Comparison of ENCODE assay signal across 20 cellular contexts in the genomic region with DNA sequence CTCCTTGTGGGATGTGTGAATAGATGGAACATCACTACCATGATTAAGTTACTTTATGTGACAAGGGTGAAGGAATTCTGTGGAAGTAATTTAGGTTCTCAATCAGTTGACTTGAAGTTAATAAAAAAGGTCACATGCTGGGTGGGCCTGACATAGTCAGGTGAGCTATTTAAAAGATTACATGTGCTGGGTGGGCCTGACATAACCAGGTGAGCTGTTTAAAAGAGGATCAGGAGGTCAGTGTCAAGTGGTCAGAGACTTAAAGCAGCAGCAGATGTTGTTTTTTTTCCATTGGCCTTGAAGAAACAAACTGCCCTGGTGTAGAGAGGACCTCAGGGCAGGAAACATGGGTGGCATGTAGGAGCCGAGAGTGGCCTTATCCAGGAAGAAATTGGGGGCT. TPM values are rescaled to one million over a fixed set of nuclear protein-coding genes. Genes with fewer than 3 reads are reported as not detected.
DNase-seq lines count a peak whose midpoint lies in the region; ATAC-seq and TF ChIP-seq lines count a peak whose summit lies in the region.
"Had no signal": no experiment of that assay in that cellular context is flagged by ENCODE, and none has a peak within 500 bp of the region (broad histone marks: within the 10 kb centered on the region; RNA-seq: fewer than 3 reads in every experiment).

No MANE protein-coding gene starts in this region.

- peaks cover 86% of the 10 kb centered on the region for H3K4me1 Mint-ChIP-seq in dendritic cell treated with granulocyte-macrophage colony-stimulating factor and Interleukin-4, amounts not matched to agents 40 ng/mL and 50 ng/mL, for 4 days (ENCODE audit: low read depth)
- peaks cover 15% of the 10 kb centered on the region for H3K4me1 Mint-ChIP-seq in activated T-helper 2 cell treated with anti-CD3 and anti-CD28 coated beads, Interferon-gamma antibody, Interleukin-2, Interleukin-4, amounts not matched to agents 10 μg/mL and 5 μg/mL and 100 μg/mL, durations not matched to agents 14 hours and 24 hours and 36 hours (ENCODE audit: low read depth)

- intact Hi-C loops in dendritic cell treated with granulocyte-macrophage colony-stimulating factor and Interleukin-4, amounts not matched to agents 40 ng/mL and 50 ng/mL, for 4 days (cut with micrococcal nuclease): no loop called here
- intact Hi-C loops in activated T-helper 2 cell treated with anti-CD3 and anti-CD28 coated beads, Interferon-gamma antibody, Interleukin-2, Interleukin-4, amounts not matched to agents 10 μg/mL and 5 μg/mL and 100 μg/mL, durations not matched to agents 14 hours and 24 hours and 36 hours (cut with micrococcal nuclease): loop anchor here (5.0 kb wide), 1 partner anchor 113 kb away; no protein-coding TSS in a partner anchor

- DNase-seq in Karpas-422 (peak; percentile 15), upper lobe of left lung (no peak), NCI-H69 (lab: John Stamatoyannopoulos, UW) (no peak)
- DNase-seq in activated T-helper 2 cell treated with anti-CD3 and anti-CD28 coated beads, Interferon-gamma antibody, Interleukin-2, Interleukin-4, amounts not matched to agents 10 μg/mL and 5 μg/mL and 100 μg/mL, durations not matched to agents 14 hours and 24 hours and 36 hours (ENCODE audit: low spot score): no peak
- DNase-seq: C1 segment of cervical spinal cord; Calu3; CD4-positive, alpha-beta memory T cell; COR-L47; DMS53; DMS79 treated with DMSO at 0.1 percent for 48 hours; GF-D8; GOT3 had no signal

- H4K20me1 ChIP-seq in Karpas-422 (ENCODE audit: insufficient read depth, low read depth, low read length): no peaks in the 10 kb centered on the region

- H3K27ac ChIP-seq in Karpas-422 (ENCODE audit: low read length) (no peak overlapping the region), neutrophil (peak overlapping the region; percentile 93), upper lobe of left lung (peak overlapping the region in 3 of 4 donors; percentile 10 to 77 (median 19))

- peaks cover 62% of the 10 kb centered on the region for H3K36me3 Mint-ChIP-seq in dendritic cell treated with granulocyte-macrophage colony-stimulating factor and Interleukin-4, amounts not matched to agents 40 ng/mL and 50 ng/mL, for 4 days (ENCODE audit: low read depth)
- H3K36me3 Mint-ChIP-seq in activated T-helper 2 cell treated with anti-CD3 and anti-CD28 coated beads, Interferon-gamma antibody, Interleukin-2, Interleukin-4, amounts not matched to agents 10 μg/mL and 5 μg/mL and 100 μg/mL, durations not matched to agents 14 hours and 24 hours and 36 hours (ENCODE audit: low read depth): no peaks in the 10 kb centered on the region
- H3K36me3 Mint-ChIP-seq: CD4-positive, alpha-beta memory T cell had no signal

- 90 to 91% methylated on average over 1 of the region's 1 CpG for WGBS in upper lobe of left lung, 2 donors

- no peak for TF ChIP-seq POLR2A in upper lobe of left lung (IDR thresholded peaks at IDR 0.05)

- no peak for TF ChIP-seq EP300 in upper lobe of left lung (IDR thresholded peaks at IDR 0.05)

- H3K36me3 ChIP-seq in Karpas-422 (ENCODE audit: insufficient read depth, low read length): no peaks in the 10 kb centered on the region
- peaks cover 58% of the 10 kb centered on the region for H3K36me3 ChIP-seq in neutrophil
- H3K36me3 ChIP-seq in upper lobe of left lung: peaks cover 0 to 4% (median 0%) of the 10 kb centered on the region in 4 donors
- H3K36me3 ChIP-seq: HAP-1 had no signal

- H3K4me2 ChIP-seq in Karpas-422 (ENCODE audit: low read depth, low read length, poor library complexity, severe bottlenecking): no peak overlapping the region

- H3K9me2 ChIP-seq in Karpas-422 (replicated peaks; ENCODE audit: insufficient read depth, low read length): no peaks in the 10 kb centered on the region

- H3K9ac ChIP-seq in Karpas-422 (ENCODE audit: low read length): no peak overlapping the region

- H3K4me3 Mint-ChIP-seq in dendritic cell treated with granulocyte-macrophage colony-stimulating factor and Interleukin-4, amounts not matched to agents 40 ng/mL and 50 ng/mL, for 4 days: peak overlapping the region; percentile 83
- H3K4me3 Mint-ChIP-seq in activated T-helper 2 cell treated with anti-CD3 and anti-CD28 coated beads, Interferon-gamma antibody, Interleukin-2, Interleukin-4, amounts not matched to agents 10 μg/mL and 5 μg/mL and 100 μg/mL, durations not matched to agents 14 hours and 24 hours and 36 hours (ENCODE audit: low read depth): no peak overlapping the region
- H3K4me3 Mint-ChIP-seq: CD4-positive, alpha-beta memory T cell had no signal

- peaks cover 8% of the 10 kb centered on the region for H3K27me3 Mint-ChIP-seq in dendritic cell treated with granulocyte-macrophage colony-stimulating factor and Interleukin-4, amounts not matched to agents 40 ng/mL and 50 ng/mL, for 4 days
- peaks cover 21% of the 10 kb centered on the region for H3K27me3 Mint-ChIP-seq in activated T-helper 2 cell treated with anti-CD3 and anti-CD28 coated beads, Interferon-gamma antibody, Interleukin-2, Interleukin-4, amounts not matched to agents 10 μg/mL and 5 μg/mL and 100 μg/mL, durations not matched to agents 14 hours and 24 hours and 36 hours (ENCODE audit: low read depth)

- H2AFZ ChIP-seq in Karpas-422 (ENCODE audit: low read length): no peak overlapping the region

- no peaks in the 10 kb centered on the region for H3K79me2 ChIP-seq in Karpas-422 (ENCODE audit: low read length)

- no peak overlapping the region for H3K4me3 ChIP-seq in Karpas-422 (ENCODE audit: low read length)
- H3K4me3 ChIP-seq in neutrophil (ENCODE audit: low read depth in 1 of 2, low read length in 1 of 2): peak overlapping the region; percentile 72 to 87
- peak overlapping the region in 1 of 4 donors; percentile 23 for H3K4me3 ChIP-seq in upper lobe of left lung
- H3K4me3 ChIP-seq: HAP-1 had no signal

- no peaks in the 10 kb centered on the region for H3K9me3 Mint-ChIP-seq in dendritic cell treated with granulocyte-macrophage colony-stimulating factor and Interleukin-4, amounts not matched to agents 40 ng/mL and 50 ng/mL, for 4 days
- H3K9me3 Mint-ChIP-seq in activated T-helper 2 cell treated with anti-CD3 and anti-CD28 coated beads, Interferon-gamma antibody, Interleukin-2, Interleukin-4, amounts not matched to agents 10 μg/mL and 5 μg/mL and 100 μg/mL, durations not matched to agents 14 hours and 24 hours and 36 hours: no peaks in the 10 kb centered on the region
- H3K9me3 Mint-ChIP-seq: CD4-positive, alpha-beta memory T cell had no signal

- TF ChIP-seq CTCF in neutrophil (IDR thresholded peaks at IDR 0.05) (no peak), upper lobe of left lung (IDR thresholded peaks at IDR 0.05) (no peak)

- peak overlapping the region; percentile 86 for H3K27ac Mint-ChIP-seq in dendritic cell treated with granulocyte-macrophage colony-stimulating factor and Interleukin-4, amounts not matched to agents 40 ng/mL and 50 ng/mL, for 4 days
- no peak overlapping the region for H3K27ac Mint-ChIP-seq in activated T-helper 2 cell treated with anti-CD3 and anti-CD28 coated beads, Interferon-gamma antibody, Interleukin-2, Interleukin-4, amounts not matched to agents 10 μg/mL and 5 μg/mL and 100 μg/mL, durations not matched to agents 14 hours and 24 hours and 36 hours

- ATAC-seq in upper lobe of left lung (ENCODE audit: low FRiP score in 2 of 2): no peak
- no peak for ATAC-seq in HG03571 (IDR thresholded peaks at IDR 0.05; ENCODE audit: unreplicated experiment)

- H3K4me1 ChIP-seq in Karpas-422 (ENCODE audit: low read length) (no peaks in the 10 kb centered on the region), neutrophil (ENCODE audit: control insufficient read depth in 1 of 2, insufficient read depth in 1 of 2, low read depth in 1 of 2, low read length in 1 of 2) (peaks cover 86 to 93% of the 10 kb centered on the region in 2 experiments), upper lobe of left lung (no peaks in the 10 kb centered on the region)
- H3K4me1 ChIP-seq: HAP-1 had no signal

- H3K27me3 ChIP-seq in Karpas-422 (ENCODE audit: low read length) (no peaks in the 10 kb centered on the region), neutrophil (no peaks in the 10 kb centered on the region), upper lobe of left lung (no peaks in the 10 kb centered on the region)

- H3K9me3 ChIP-seq in Karpas-422 (ENCODE audit: low read length) (no peaks in the 10 kb centered on the region), neutrophil (no peaks in the 10 kb centered on the region), upper lobe of left lung (no peaks in the 10 kb centered on the region)
- H3K9me3 ChIP-seq: HAP-1 had no signal

RNA-seq across cellular contexts. Expression of gene IL1R2, which starts 3.3 kb away (rescaled TPM):
- total RNA-seq in Karpas-422 (2014; rRNA removed; shearing (Covaris generic); ENCODE audit: low replicate concordance): not detected in 2 replicates
- total RNA-seq in upper lobe of left lung: 10 to 100 TPM; 24.7 to 84.8 (median 60.0) TPM
- 0.97 and 1.8 TPM in 2 replicates for total RNA-seq in activated T-helper 2 cell treated with anti-CD3 and anti-CD28 coated beads, Interferon-gamma antibody, Interleukin-2, Interleukin-4, amounts not matched to agents 10 μg/mL and 5 μg/mL and 100 μg/mL, durations not matched to agents 14 hours and 24 hours and 36 hours
- total RNA-seq: A172; A673; Calu3; CD4-positive, alpha-beta memory T cell; Daoy; G401 had no signal
